ENCODE assay signal across 14 cellular contexts in the genomic region with DNA sequence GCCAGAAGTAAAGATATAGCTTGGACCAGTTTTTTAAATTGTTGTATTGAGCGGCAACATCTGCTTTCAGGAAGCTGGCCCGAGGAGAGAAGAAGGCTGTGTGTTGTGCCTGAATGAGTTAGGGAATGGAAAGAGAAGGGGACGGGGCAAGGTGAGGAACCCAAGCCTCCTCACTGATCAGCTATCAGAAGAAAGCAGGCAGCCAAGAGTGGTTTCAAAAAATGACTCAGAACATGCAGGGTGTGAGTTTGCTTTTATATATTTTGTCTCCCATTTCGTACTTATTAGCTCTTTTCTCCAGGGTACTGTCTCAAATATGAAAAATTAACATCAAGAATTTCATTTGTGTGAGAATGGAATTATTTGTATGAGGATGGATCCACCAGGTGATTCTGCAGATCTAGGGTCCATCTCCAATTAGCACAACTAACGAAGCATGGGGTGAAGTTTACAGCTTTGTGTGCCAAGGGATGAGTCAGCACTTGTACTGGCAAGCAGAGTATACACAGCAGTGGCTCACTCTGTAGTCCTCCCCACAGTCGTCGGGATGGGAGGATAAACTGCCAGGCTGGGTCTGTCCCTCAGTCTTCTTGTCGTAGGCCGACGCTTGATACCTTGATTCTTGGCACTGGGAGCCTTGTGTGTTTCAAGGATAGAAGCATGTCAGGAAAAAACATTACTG.
A peak's percentile ranks its signal among the peaks of the same experiment; 100 is the strongest.
DNase-seq lines count a peak whose midpoint lies in the region; ATAC-seq and TF ChIP-seq lines count a peak whose summit lies in the region.
"Had no signal": no experiment of that assay in that cellular context is flagged by ENCODE, and none has a peak within 500 bp of the region (broad histone marks: within the 10 kb centered on the region; RNA-seq: fewer than 3 reads in every experiment).

No MANE protein-coding gene starts in this region.

- no peak for TF ChIP-seq CTCF in astrocyte of the cerebellum (IDR thresholded peaks at IDR 0.05; ENCODE audit: low read depth, low read length, missing control alignments)
- TF ChIP-seq CTCF in PC-9 (conservative IDR thresholded peaks at IDR 0.05), result no peak

- no peak overlapping the region for H3K27ac ChIP-seq in PC-9
- H3K27ac ChIP-seq: suprapubic skin had no signal

- H3K27ac Mint-ChIP-seq in activated naive CD4-positive, alpha-beta T cell treated with anti-CD3 and anti-CD28 coated beads, Interleukin-2, amount 10 ng/mL, durations not matched to agents 7 days and 5 days, result no peak overlapping the region

- no peaks in the 10 kb centered on the region for H4K20me1 ChIP-seq in PC-9 (ENCODE audit: insufficient read depth)

- H3K36me3 Mint-ChIP-seq in activated naive CD4-positive, alpha-beta T cell treated with anti-CD3 and anti-CD28 coated beads, Interleukin-2, amount 10 ng/mL, durations not matched to agents 7 days and 5 days, result no peaks in the 10 kb centered on the region

- BruUV-seq in PC-9 (replicated peaks; lab: Mats Ljungman, UMichigan), result no TSS peak

- H3K4me1 ChIP-seq in PC-9 (replicated peaks; ENCODE audit: insufficient read depth), result no peaks in the 10 kb centered on the region

- POLR2A ChIA-PET in PC-9 (lab: Charles Lee; ENCODE audit: unreplicated experiment), result no interaction called here

- CTCF ChIA-PET in activated naive CD4-positive, alpha-beta T cell treated with anti-CD3 and anti-CD28 coated beads, Interleukin-2, amount 10 ng/mL, durations not matched to agents 7 days and 5 days (lab: Charles Lee), result no interaction called here
- CTCF ChIA-PET in PC-9 (lab: Charles Lee), result no interaction called here

- no peak overlapping the region for H3K4me2 ChIP-seq in PC-9
- H3K4me2 ChIP-seq: smooth muscle cell had no signal

- no peaks in the 10 kb centered on the region for H3K9me3 ChIP-seq in PC-9 (ENCODE audit: insufficient read depth, low read depth)
- H3K9me3 ChIP-seq: suprapubic skin had no signal

- no peaks in the 10 kb centered on the region for H3K4me1 Mint-ChIP-seq in activated naive CD4-positive, alpha-beta T cell treated with anti-CD3 and anti-CD28 coated beads, Interleukin-2, amount 10 ng/mL, durations not matched to agents 7 days and 5 days

- intact Hi-C loops in PC-9 (cut with micrococcal nuclease; ENCODE audit: unreplicated experiment), result no loop called here

- no peaks in the 10 kb centered on the region for H3K79me2 ChIP-seq in PC-9 (ENCODE audit: low read depth)

- no peak overlapping the region for H3K4me3 Mint-ChIP-seq in activated naive CD4-positive, alpha-beta T cell treated with anti-CD3 and anti-CD28 coated beads, Interleukin-2, amount 10 ng/mL, durations not matched to agents 7 days and 5 days

- peaks cover 55% of the 10 kb centered on the region for H3K27me3 ChIP-seq in PC-9 (ENCODE audit: insufficient read depth, low read depth)
- H3K27me3 ChIP-seq: suprapubic skin had no signal

- DNase-seq in AG08396 (ENCODE audit: low spot score) (peak; percentile 12), astrocyte of the cerebellum (ENCODE audit: low read depth) (peak; percentile 12), iris pigment epithelial cell (ENCODE audit: low read depth) (peak; percentile 38), PC-9 (no peak), SK-N-DZ (ENCODE audit: low spot score) (no peak)
- DNase-seq in activated naive CD4-positive, alpha-beta T cell treated with anti-CD3 and anti-CD28 coated beads, Interleukin-2, amount 10 ng/mL, durations not matched to agents 7 days and 5 days, result no peak
- DNase-seq: activated CD4-positive, CD25-positive, alpha-beta regulatory T cell treated with anti-CD3 and anti-CD28 coated beads, Interleukin-2, amount 50 U/mL, for 72 hours; NCI-H1105; NCI-H2227 treated with DMSO at 0.1 percent for 48 hours had no signal

- no peaks in the 10 kb centered on the region for H3K9me3 Mint-ChIP-seq in activated naive CD4-positive, alpha-beta T cell treated with anti-CD3 and anti-CD28 coated beads, Interleukin-2, amount 10 ng/mL, durations not matched to agents 7 days and 5 days

- H3K4me3 ChIP-seq in astrocyte of the cerebellum (ENCODE audit: low read depth, low read length) (no peak overlapping the region), PC-9 (no peak overlapping the region)
- H3K4me3 ChIP-seq: lung, smooth muscle cell, suprapubic skin had no signal

- H3K9me2 ChIP-seq in PC-9 (ENCODE audit: insufficient read depth), result no peaks in the 10 kb centered on the region

- in situ Hi-C loops in astrocyte of the cerebellum (cut with HindIII; ENCODE audit: low sequenced_read_pairs), result no loop called here

- H3K27me3 Mint-ChIP-seq in activated naive CD4-positive, alpha-beta T cell treated with anti-CD3 and anti-CD28 coated beads, Interleukin-2, amount 10 ng/mL, durations not matched to agents 7 days and 5 days, result no peaks in the 10 kb centered on the region

- peak; percentile 70 for ATAC-seq in HG02610 (IDR thresholded peaks at IDR 0.05; ENCODE audit: unreplicated experiment)
- ATAC-seq in HG02642 (IDR thresholded peaks at IDR 0.05; ENCODE audit: poor library complexity, unreplicated experiment), result no peak

- no peak overlapping the region for H2AFZ ChIP-seq in PC-9

- H3K36me3 ChIP-seq in PC-9 (ENCODE audit: low read depth), result no peaks in the 10 kb centered on the region
- H3K36me3 ChIP-seq: suprapubic skin had no signal

- no peaks in the 10 kb centered on the region for H3F3A ChIP-seq in PC-9 (ENCODE audit: insufficient read depth, low read depth)

Comparison
In these comparisons a context has a peak if more than half of its experiments do, and no peak if none do; other contexts are left out.
1. DNase-seq: peak in AG08396 (single experiment), astrocyte of the cerebellum (single experiment) and iris pigment epithelial cell (single experiment); none in activated naive CD4-positive, alpha-beta T cell treated with anti-CD3 and anti-CD28 coated beads, Interleukin-2, amount 10 ng/mL, durations not matched to agents 7 days and 5 days (single experiment), PC-9 (0 of 2) and SK-N-DZ (single experiment).